In the genomic region with DNA sequence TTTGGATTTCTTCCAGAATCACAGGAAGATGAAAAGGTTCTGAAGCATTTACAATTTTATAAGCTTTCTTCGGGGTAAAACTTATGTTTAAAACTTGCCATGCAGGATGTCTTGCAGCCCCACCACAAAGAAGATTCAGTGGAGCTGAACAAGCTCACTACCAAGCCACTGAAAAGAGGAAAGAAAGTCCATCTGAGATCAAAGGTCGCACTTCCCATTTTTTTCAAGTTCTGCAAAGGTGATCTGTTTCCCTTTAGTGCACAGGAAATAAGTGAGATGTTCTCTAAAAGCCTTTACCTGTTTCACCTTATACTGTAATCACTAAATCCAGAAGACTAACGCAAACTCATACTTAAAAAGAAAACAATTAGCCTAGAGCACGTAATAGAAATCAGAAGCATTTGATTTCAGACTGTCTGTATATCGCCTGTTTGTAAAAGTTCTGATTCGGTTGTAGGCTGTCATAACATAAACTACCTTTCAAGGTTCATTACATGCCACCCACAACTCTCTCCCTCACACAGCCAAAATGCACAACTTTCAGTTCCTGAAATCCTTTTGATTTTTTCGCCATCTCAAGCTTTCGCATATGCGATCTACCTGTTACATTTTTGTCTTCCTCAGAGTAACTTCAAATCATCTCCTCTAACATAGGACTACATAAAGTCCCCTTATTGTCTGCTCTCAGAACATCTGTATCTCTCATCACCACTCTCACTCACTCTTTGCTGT, we compare ENCODE assay signal across 8 cellular contexts. TPM values are rescaled to one million over a fixed set of nuclear protein-coding genes. Genes with fewer than 3 reads are reported as not detected.
DNase-seq lines count a peak whose midpoint lies in the region; ATAC-seq and TF ChIP-seq lines count a peak whose summit lies in the region.

No MANE protein-coding gene starts in this region.

- ATAC-seq in GM18861 (IDR thresholded peaks at IDR 0.05; ENCODE audit: unreplicated experiment): peak; percentile 25
- ATAC-seq in HG02973 (IDR thresholded peaks at IDR 0.05; ENCODE audit: unreplicated experiment): peak; percentile 23
- peak; percentile 61 for ATAC-seq in activated B cell treated with CpG ODN at 0.5 μM for 24 hours (ENCODE audit: low read depth)

- H3K4me3 Mint-ChIP-seq in activated B cell treated with CpG ODN at 0.5 μM for 24 hours (no peak overlapping the region), mesothelial cell of epicardium (no peak overlapping the region)
- H3K4me3 Mint-ChIP-seq in activated T-cell treated with anti-CD3 and anti-CD28 coated beads, Interleukin-2, amount 50 U/mL, for 24 hours: no peak overlapping the region

- peaks cover 56 to 57% of the 10 kb centered on the region in 2 experiments for H3K4me1 ChIP-seq in neutrophil (ENCODE audit: control insufficient read depth in 1 of 2, insufficient read depth in 1 of 2, low read depth in 1 of 2, low read length in 1 of 2)

- CTCF ChIA-PET in activated B cell treated with CpG ODN at 0.5 μM for 24 hours (lab: Charles Lee): interaction anchor here (1.1 to 2.2 kb wide), 4 partner anchors 10 to 75 kb away, joined by 3 to 8 read pairs (median 6); a partner anchor contains a TSS

- DNase-seq in activated B cell treated with CpG ODN at 0.5 μM for 24 hours: no peak
- DNase-seq in T-helper 9 cell: no peak
- DNase-seq in mesothelial cell of epicardium (ENCODE audit: low spot score in 2 of 2, unreplicated experiment in 2 of 2): no peak
- DNase-seq in NCI-H526 treated with DMSO at 0.1 percent for 48 hours (lab: John Stamatoyannopoulos, UW): no peak
- no peak for DNase-seq in activated T-cell treated with anti-CD3 and anti-CD28 coated beads, Interleukin-2, amount 50 U/mL, for 24 hours

- no peak overlapping the region for H3K27ac Mint-ChIP-seq in activated B cell treated with CpG ODN at 0.5 μM for 24 hours
- H3K27ac Mint-ChIP-seq in mesothelial cell of epicardium: no peak overlapping the region
- no peak overlapping the region for H3K27ac Mint-ChIP-seq in activated T-cell treated with anti-CD3 and anti-CD28 coated beads, Interleukin-2, amount 50 U/mL, for 24 hours

- TF ChIP-seq CTCF in activated B cell treated with CpG ODN at 0.5 μM for 24 hours (IDR thresholded peaks at IDR 0.05) (no peak), neutrophil (IDR thresholded peaks at IDR 0.05) (no peak), mesothelial cell of epicardium (IDR thresholded peaks at IDR 0.05; ENCODE audit: unreplicated experiment) (no peak)

- no peaks in the 10 kb centered on the region for H3K9me3 ChIP-seq in neutrophil

- H3K4me1 Mint-ChIP-seq in activated B cell treated with CpG ODN at 0.5 μM for 24 hours (peaks cover 24% of the 10 kb centered on the region), mesothelial cell of epicardium (peaks cover 18% of the 10 kb centered on the region)
- peaks cover 28% of the 10 kb centered on the region for H3K4me1 Mint-ChIP-seq in activated T-cell treated with anti-CD3 and anti-CD28 coated beads, Interleukin-2, amount 50 U/mL, for 24 hours (ENCODE audit: low read depth)

- peak overlapping the region; percentile 79 for H3K27ac ChIP-seq in neutrophil

- intact Hi-C loops in activated B cell treated with CpG ODN at 0.5 μM for 24 hours (cut with micrococcal nuclease): loop anchor here (1.0 to 5.0 kb wide), 4 partner anchors 39 to 1994 kb away; no protein-coding TSS in a partner anchor

- H3K9me3 Mint-ChIP-seq in activated B cell treated with CpG ODN at 0.5 μM for 24 hours (no peaks in the 10 kb centered on the region), mesothelial cell of epicardium (peaks cover 4% of the 10 kb centered on the region)
- no peaks in the 10 kb centered on the region for H3K9me3 Mint-ChIP-seq in activated T-cell treated with anti-CD3 and anti-CD28 coated beads, Interleukin-2, amount 50 U/mL, for 24 hours

- H3K27me3 ChIP-seq in neutrophil: no peaks in the 10 kb centered on the region

- no peaks in the 10 kb centered on the region for H3K36me3 ChIP-seq in neutrophil

- POLR2A ChIA-PET in activated B cell treated with CpG ODN at 0.5 μM for 24 hours (lab: Charles Lee): interaction anchor here (0.7 to 2.1 kb wide), 9 partner anchors 8 to 1355 kb away, joined by 3 to 17 read pairs (median 4); a partner anchor contains a TSS

- no peaks in the 10 kb centered on the region for H3K27me3 Mint-ChIP-seq in activated B cell treated with CpG ODN at 0.5 μM for 24 hours
- H3K27me3 Mint-ChIP-seq in mesothelial cell of epicardium (ENCODE audit: low read depth): no peaks in the 10 kb centered on the region
- H3K27me3 Mint-ChIP-seq in activated T-cell treated with anti-CD3 and anti-CD28 coated beads, Interleukin-2, amount 50 U/mL, for 24 hours: no peaks in the 10 kb centered on the region

- H3K4me3 ChIP-seq in neutrophil (ENCODE audit: low read depth in 1 of 2, low read length in 1 of 2): peak overlapping the region; percentile 76 to 87

- H3K36me3 Mint-ChIP-seq in activated B cell treated with CpG ODN at 0.5 μM for 24 hours (ENCODE audit: low read depth) (peaks cover 7% of the 10 kb centered on the region), mesothelial cell of epicardium (peaks cover 3% of the 10 kb centered on the region)
- H3K36me3 Mint-ChIP-seq in activated T-cell treated with anti-CD3 and anti-CD28 coated beads, Interleukin-2, amount 50 U/mL, for 24 hours (ENCODE audit: low read depth): peaks cover 30% of the 10 kb centered on the region

RNA-seq across cellular contexts. Expression of a gene that starts 1.8 kb away (rescaled TPM):
- 57.3 and 59.7 TPM in 2 replicates for total RNA-seq in activated B cell treated with CpG ODN at 0.5 μM for 24 hours
- total RNA-seq in mesothelial cell of epicardium: 50.4 to 52.8 TPM (median 51.5 TPM) in 3 replicates
